ENCODE assay signal across 11 cellular contexts in the genomic region with DNA sequence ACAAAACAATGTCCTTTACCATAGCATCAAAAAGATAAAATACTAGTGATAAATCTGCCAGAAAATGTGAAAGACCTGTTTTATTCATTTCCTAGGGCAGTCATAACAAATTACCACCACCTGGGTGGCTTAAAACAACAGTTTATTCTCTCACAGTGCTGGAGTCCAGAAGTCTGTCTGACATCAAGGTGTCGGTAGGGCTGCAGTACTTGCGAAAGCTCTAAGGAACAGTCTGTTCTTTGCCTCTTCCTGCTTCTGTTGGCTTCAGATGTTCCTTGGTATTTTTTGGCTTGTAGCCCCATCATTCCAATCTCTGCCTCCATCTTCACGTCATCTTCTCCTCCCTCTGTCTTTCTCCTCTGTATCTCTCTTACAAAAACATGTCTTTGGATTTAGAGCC. TPM values are rescaled to one million over a fixed set of nuclear protein-coding genes. Genes with fewer than 3 reads are reported as not detected.
DNase-seq lines count a peak whose midpoint lies in the region; ATAC-seq, FAIRE-seq and TF ChIP-seq lines count a peak whose summit lies in the region.
"Had no signal": no experiment of that assay in that cellular context is flagged by ENCODE, and none has a peak within 500 bp of the region (broad histone marks: within the 10 kb centered on the region; RNA-seq: fewer than 3 reads in every experiment).

No MANE protein-coding gene starts in this region.

- no peak for TF ChIP-seq CTCF in AG09319 (IDR thresholded peaks at IDR 0.05; ENCODE audit: low read depth, low read length)
- no peak for TF ChIP-seq CTCF in astrocyte (IDR thresholded peaks at IDR 0.05; ENCODE audit: insufficient read depth, low read depth, low read length)
- peak; percentile 17 to 71 (median 44) for TF ChIP-seq CTCF in gastroesophageal sphincter (IDR thresholded peaks at IDR 0.05)

- H3K4me1 ChIP-seq in astrocyte (ENCODE audit: insufficient read depth, low read length), result peaks cover 18% of the 10 kb centered on the region
- peaks cover 17 to 59% (median 21%) of the 10 kb centered on the region in 3 donors for H3K4me1 ChIP-seq in gastroesophageal sphincter
- H3K4me1 ChIP-seq in CD8-positive, alpha-beta memory T cell (ENCODE audit: insufficient read depth, low read length), result no peaks in the 10 kb centered on the region

- H2AFZ ChIP-seq in astrocyte (ENCODE audit: low read depth, low read length), result peak overlapping the region; percentile 55

- no peak overlapping the region for H3K27ac Mint-ChIP-seq in astrocyte (ENCODE audit: unreplicated experiment)
- peak overlapping the region in 1 of 8 donors; percentile 42 for H3K27ac Mint-ChIP-seq in CD8-positive, alpha-beta memory T cell
- H3K27ac Mint-ChIP-seq: activated T-helper 1 cell treated with anti-CD3 and anti-CD28 coated beads, Interleukin-12 subunit alpha, Interleukin-12 subunit beta, Interleukin-2, Interleukin-4 antibody, amounts not matched to agents 30 ng/mL and 10 ng/mL and 1 ng/mL, durations not matched to agents 14 hours and 24 hours and 36 hours; CD4-positive, CD25-positive, alpha-beta regulatory T cell had no signal

- no peak overlapping the region for H3K9ac ChIP-seq in astrocyte (ENCODE audit: low read length)

- peak; percentile 87 for FAIRE-seq in astrocyte (lab: Jason Lieb, UNC)

- peak; percentile 93 for TF ChIP-seq EP300 in gastroesophageal sphincter (IDR thresholded peaks at IDR 0.05)

- no peak overlapping the region for H3K4me3 Mint-ChIP-seq in astrocyte (ENCODE audit: unreplicated experiment)
- no peak overlapping the region for H3K4me3 Mint-ChIP-seq in CD8-positive, alpha-beta memory T cell
- H3K4me3 Mint-ChIP-seq: activated T-helper 1 cell treated with anti-CD3 and anti-CD28 coated beads, Interleukin-12 subunit alpha, Interleukin-12 subunit beta, Interleukin-2, Interleukin-4 antibody, amounts not matched to agents 30 ng/mL and 10 ng/mL and 1 ng/mL, durations not matched to agents 14 hours and 24 hours and 36 hours; CD4-positive, CD25-positive, alpha-beta regulatory T cell had no signal

- ATAC-seq in gastroesophageal sphincter, result peak; percentile 91
- no peak for ATAC-seq in HG02970 (IDR thresholded peaks at IDR 0.05; ENCODE audit: low FRiP score, unreplicated experiment)

- H3K27ac ChIP-seq in astrocyte (ENCODE audit: low read depth, low read length), result peak overlapping the region; percentile 13
- H3K27ac ChIP-seq in gastroesophageal sphincter, result peak overlapping the region; percentile 87 to 94 (median 90)
- no peak overlapping the region for H3K27ac ChIP-seq in CD8-positive, alpha-beta memory T cell (ENCODE audit: low read depth, low read length)

- H4K20me1 ChIP-seq in astrocyte (ENCODE audit: insufficient read depth, low read length), result no peaks in the 10 kb centered on the region

- peaks cover 4% of the 10 kb centered on the region for H3K9me3 Mint-ChIP-seq in astrocyte (ENCODE audit: unreplicated experiment)
- peaks cover 0 to 6% (median 4%) of the 10 kb centered on the region in 5 donors for H3K9me3 Mint-ChIP-seq in CD8-positive, alpha-beta memory T cell
- H3K9me3 Mint-ChIP-seq: activated T-helper 1 cell treated with anti-CD3 and anti-CD28 coated beads, Interleukin-12 subunit alpha, Interleukin-12 subunit beta, Interleukin-2, Interleukin-4 antibody, amounts not matched to agents 30 ng/mL and 10 ng/mL and 1 ng/mL, durations not matched to agents 14 hours and 24 hours and 36 hours had no signal

- peaks cover 11% of the 10 kb centered on the region for H3K4me1 Mint-ChIP-seq in astrocyte (ENCODE audit: low read depth, unreplicated experiment)
- no peaks in the 10 kb centered on the region for H3K4me1 Mint-ChIP-seq in CD8-positive, alpha-beta memory T cell

- no peaks in the 10 kb centered on the region for H3K9me3 ChIP-seq in astrocyte (ENCODE audit: insufficient read depth, low read depth, low read length)
- H3K9me3 ChIP-seq in gastroesophageal sphincter, result no peaks in the 10 kb centered on the region
- H3K9me3 ChIP-seq in CD8-positive, alpha-beta memory T cell (ENCODE audit: low read length), result no peaks in the 10 kb centered on the region

- H3K4me3 ChIP-seq in astrocyte (ENCODE audit: insufficient read depth, low read depth, low read length), result no peak overlapping the region
- no peak overlapping the region for H3K4me3 ChIP-seq in gastroesophageal sphincter
- H3K4me3 ChIP-seq in CD8-positive, alpha-beta memory T cell (ENCODE audit: low read length), result no peak overlapping the region

- no peaks in the 10 kb centered on the region for H3K27me3 ChIP-seq in astrocyte (ENCODE audit: insufficient read depth, low read length)
- H3K27me3 ChIP-seq in gastroesophageal sphincter, result no peaks in the 10 kb centered on the region
- no peaks in the 10 kb centered on the region for H3K27me3 ChIP-seq in CD8-positive, alpha-beta memory T cell (ENCODE audit: insufficient read depth, low read length, poor library complexity, severe bottlenecking)

- no peaks in the 10 kb centered on the region for H3K79me2 ChIP-seq in astrocyte (ENCODE audit: insufficient read depth, low read length)

- H3K4me2 ChIP-seq in astrocyte (ENCODE audit: low read length), result peak overlapping the region; percentile 64

- no peaks in the 10 kb centered on the region for H3K27me3 Mint-ChIP-seq in astrocyte (ENCODE audit: low read depth, unreplicated experiment)
- H3K27me3 Mint-ChIP-seq in CD8-positive, alpha-beta memory T cell, result peaks cover 4 to 12% of the 10 kb centered on the region in 2 donors

- no peaks in the 10 kb centered on the region for H3K36me3 Mint-ChIP-seq in astrocyte (ENCODE audit: low read depth, unreplicated experiment)
- H3K36me3 Mint-ChIP-seq in CD8-positive, alpha-beta memory T cell, result no peaks in the 10 kb centered on the region
- H3K36me3 Mint-ChIP-seq: CD4-positive, CD25-positive, alpha-beta regulatory T cell had no signal

- no peak for TF ChIP-seq POLR2A in gastroesophageal sphincter (IDR thresholded peaks at IDR 0.05)

- POLR2A ChIA-PET in CD8-positive, alpha-beta memory T cell (lab: Charles Lee), result interaction anchor here (0.6 kb wide), 1 partner anchor 50 kb away, joined by 3 read pairs; no protein-coding TSS in a partner anchor

- WGBS in gastroesophageal sphincter (ENCODE audit: low coverage in 1 of 2), 2 donors, result 9 to 10% methylated on average over 3 of the region's 3 CpGs

- CTCF ChIA-PET in CD8-positive, alpha-beta memory T cell (lab: Charles Lee), result no interaction called here

- H3K36me3 ChIP-seq in astrocyte (ENCODE audit: insufficient read depth, low read length) (no peaks in the 10 kb centered on the region), gastroesophageal sphincter (no peaks in the 10 kb centered on the region)
- H3K36me3 ChIP-seq in CD8-positive, alpha-beta memory T cell (ENCODE audit: insufficient read depth, low read length), result no peaks in the 10 kb centered on the region

- DNase-seq in AG09319 (ENCODE audit: extremely low read depth, low read depth) (peak; percentile 34), astrocyte (ENCODE audit: low read depth) (peak; percentile 88), pulmonary artery endothelial cell (ENCODE audit: low read depth, low spot score) (peak; percentile 32), hepatic stellate cell (ENCODE audit: low spot score) (no peak)
- no peak for DNase-seq in activated CD8-positive, alpha-beta memory T cell treated with anti-CD3 and anti-CD28 coated beads, Interleukin-2, amount 50 U/mL, for 48 hours
- no peak for DNase-seq in CD8-positive, alpha-beta memory T cell
- DNase-seq: CD4-positive, CD25-positive, alpha-beta regulatory T cell; NCI-H1092 treated with DMSO at 0.1 percent for 48 hours had no signal

RNA-seq across cellular contexts. Expression of a gene that starts 51.0 kb away (rescaled TPM):
- total RNA-seq in astrocyte (5.1 and 5.4 TPM in 2 replicates), gastroesophageal sphincter (10 to 100 TPM; 10.6 to 33.6 (median 21.6) TPM), pulmonary artery endothelial cell (8.3 and 8.8 TPM in 2 replicates)
- total RNA-seq in CD8-positive, alpha-beta memory T cell, result 1 to 10 TPM; 5.7 to 6.2 TPM
- polyA plus RNA-seq in CD8-positive, alpha-beta memory T cell, result 1.8 TPM

Comparison
In these comparisons a context has a peak if more than half of its experiments do, and no peak if none do; other contexts are left out.
1. DNase-seq: peak in AG09319 (single experiment), astrocyte (single experiment) and pulmonary artery endothelial cell (single experiment); none in activated CD8-positive, alpha-beta memory T cell treated with anti-CD3 and anti-CD28 coated beads, Interleukin-2, amount 50 U/mL, for 48 hours (single experiment), hepatic stellate cell (single experiment) and CD8-positive, alpha-beta memory T cell (0 of 5).
2. CTCF ChIP-seq: peak in gastroesophageal sphincter (4 of 4); none in AG09319 (single experiment) and astrocyte (single experiment).